Comparison of ENCODE assay signal across 14 cellular contexts in genomic region chr5:80269991-80270438, GRCh38. TPM values are rescaled to one million over a fixed set of nuclear protein-coding genes. Genes with fewer than 3 reads are reported as not detected.
DNase-seq lines count a peak whose midpoint lies in the region; ATAC-seq lines count a peak whose summit lies in the region.
"Had no signal": no experiment of that assay in that cellular context is flagged by ENCODE, and none has a peak within 500 bp of the region (broad histone marks: within the 10 kb centered on the region; RNA-seq: fewer than 3 reads in every experiment).

No MANE protein-coding gene starts in this region.

- peak overlapping the region; percentile 90 for H3K27ac Mint-ChIP-seq in activated naive CD8-positive, alpha-beta T cell treated with anti-CD3 and anti-CD28 coated beads, Interleukin-2, amount 50 U/mL, for 24 hours

- H3K4me3 ChIP-seq in thymus (ENCODE audit: low read length) = no peak overlapping the region
- H3K4me3 ChIP-seq: HAP-1 had no signal

- peaks cover 31% of the 10 kb centered on the region for H3K4me1 Mint-ChIP-seq in activated naive CD8-positive, alpha-beta T cell treated with anti-CD3 and anti-CD28 coated beads, Interleukin-2, amount 50 U/mL, for 24 hours

- DNase-seq in stimulated activated CD4-positive, alpha-beta T cell treated with anti-CD3 and anti-CD28 coated beads, Interleukin-15, amount 100 ng/mL, for 24 hours = peak; percentile 27
- no peak for DNase-seq in stimulated activated CD4-positive, alpha-beta T cell treated with anti-CD3 and anti-CD28 coated beads, Interleukin-2, amount 100 ng/mL, for 24 hours
- peak; percentile 34 for DNase-seq in activated CD4-positive, alpha-beta T cell treated with anti-CD3 and anti-CD28 coated beads for 48 hours
- no peak for DNase-seq in activated naive CD8-positive, alpha-beta T cell treated with anti-CD3 and anti-CD28 coated beads, Interleukin-2, amount 50 U/mL, for 24 hours
- no peak for DNase-seq in NCI-H1436 (lab: John Stamatoyannopoulos, UW)
- DNase-seq in stimulated activated CD4-positive, alpha-beta T cell treated with anti-CD3 and anti-CD28 coated beads, Interleukin-4, amount 100 ng/mL, for 1 hour = no peak
- DNase-seq: activated CD4-positive, CD25-positive, alpha-beta regulatory T cell; KG1; NCI-H146; nucleus accumbens had no signal

- H3K36me3 Mint-ChIP-seq in activated naive CD8-positive, alpha-beta T cell treated with anti-CD3 and anti-CD28 coated beads, Interleukin-2, amount 50 U/mL, for 24 hours (ENCODE audit: low read depth) = no peaks in the 10 kb centered on the region

- 79% methylated on average over 8 of the region's 8 CpGs for WGBS in thymus

- no peaks in the 10 kb centered on the region for H3K4me1 ChIP-seq in thymus (ENCODE audit: control insufficient read depth, insufficient read depth, low read length)

- H3K4me3 Mint-ChIP-seq in activated naive CD8-positive, alpha-beta T cell treated with anti-CD3 and anti-CD28 coated beads, Interleukin-2, amount 50 U/mL, for 24 hours = peak overlapping the region; percentile 40

- peak; percentile 42 for ATAC-seq in activated naive CD8-positive, alpha-beta T cell treated with anti-CD3 and anti-CD28 coated beads, Interleukin-2, amount 50 U/mL, for 24 hours
- no peak for ATAC-seq in GM21526 (IDR thresholded peaks at IDR 0.05; ENCODE audit: low FRiP score, unreplicated experiment)
- ATAC-seq: SK-N-SH treated with all-trans-retinoic acid at 6 μM for 48 hours had no signal

- H3K27me3 Mint-ChIP-seq in activated naive CD8-positive, alpha-beta T cell treated with anti-CD3 and anti-CD28 coated beads, Interleukin-2, amount 50 U/mL, for 24 hours = no peaks in the 10 kb centered on the region

- H3K27me3 ChIP-seq in thymus (ENCODE audit: control insufficient read depth, insufficient read depth) = no peaks in the 10 kb centered on the region

- H3K36me3 ChIP-seq in thymus (ENCODE audit: control insufficient read depth, insufficient read depth) = no peaks in the 10 kb centered on the region
- H3K36me3 ChIP-seq: HAP-1 had no signal

- H3K27ac ChIP-seq in thymus (ENCODE audit: low read depth) = peak overlapping the region; percentile 87

- no peaks in the 10 kb centered on the region for H3K9me3 ChIP-seq in thymus (ENCODE audit: control insufficient read depth)
- H3K9me3 ChIP-seq: HAP-1 had no signal

- H3K9me3 Mint-ChIP-seq in activated naive CD8-positive, alpha-beta T cell treated with anti-CD3 and anti-CD28 coated beads, Interleukin-2, amount 50 U/mL, for 24 hours = no peaks in the 10 kb centered on the region

RNA-seq across cellular contexts. Expression of gene SERINC5, which starts 14.2 kb away (rescaled TPM):
- 7.1 TPM for polyA plus RNA-seq in thymus

RNA-seq across cellular contexts. Expression of gene SPZ1, which starts 49.8 kb away (rescaled TPM):
- not detected for polyA plus RNA-seq in thymus

Comparison
In these comparisons a context has a peak if more than half of its experiments do, and no peak if none do; other contexts are left out.
1. DNase-seq: peak in stimulated activated CD4-positive, alpha-beta T cell treated with anti-CD3 and anti-CD28 coated beads, Interleukin-15, amount 100 ng/mL, for 24 hours (single experiment) and activated CD4-positive, alpha-beta T cell treated with anti-CD3 and anti-CD28 coated beads for 48 hours (single experiment); none in stimulated activated CD4-positive, alpha-beta T cell treated with anti-CD3 and anti-CD28 coated beads, Interleukin-2, amount 100 ng/mL, for 24 hours (0 of 2), activated naive CD8-positive, alpha-beta T cell treated with anti-CD3 and anti-CD28 coated beads, Interleukin-2, amount 50 U/mL, for 24 hours (single experiment), NCI-H1436 (single experiment) and stimulated activated CD4-positive, alpha-beta T cell treated with anti-CD3 and anti-CD28 coated beads, Interleukin-4, amount 100 ng/mL, for 1 hour (single experiment).